ENCODE assay signal across 13 cellular contexts in the genomic region with DNA sequence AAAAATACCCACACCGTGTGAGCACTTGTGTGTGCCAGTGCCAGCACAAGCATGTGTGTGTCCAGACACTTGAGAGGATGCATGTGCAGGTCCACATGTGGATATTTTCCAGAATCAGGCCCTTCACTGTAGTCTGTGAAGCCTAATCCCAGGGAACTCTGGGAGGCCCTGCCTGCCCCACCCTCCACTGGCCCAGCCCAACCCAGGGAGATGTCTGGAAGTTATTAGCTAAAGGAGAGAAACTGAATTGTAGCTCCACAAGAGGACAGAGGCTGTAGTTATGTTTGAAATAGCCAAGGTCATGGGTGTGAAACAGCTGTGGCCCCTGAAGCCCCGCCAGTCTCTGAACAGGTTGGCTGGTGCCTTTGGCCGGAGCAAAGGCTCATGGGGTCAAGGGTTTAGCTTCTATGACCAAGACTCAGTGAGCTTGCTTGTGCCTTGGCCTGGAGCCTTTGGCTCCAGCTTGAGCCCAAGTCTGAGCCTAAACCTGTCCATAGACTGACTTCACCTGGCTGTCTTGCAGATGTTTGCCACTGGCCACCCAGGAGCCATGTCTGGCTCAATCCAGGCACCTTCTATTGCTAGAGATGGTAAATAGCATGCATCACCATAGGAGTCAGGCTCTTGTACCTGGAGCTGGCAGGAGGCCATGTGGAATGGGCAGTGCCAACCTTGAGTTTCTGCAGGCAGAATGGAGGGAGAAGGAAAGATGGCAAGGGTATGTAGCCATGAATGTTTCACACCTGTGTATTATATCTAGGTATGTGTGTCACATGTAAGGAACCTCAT.
"Had no signal": no experiment of that assay in that cellular context is flagged by ENCODE, and none has a peak within 500 bp of the region (broad histone marks: within the 10 kb centered on the region; RNA-seq: fewer than 3 reads in every experiment).

No MANE protein-coding gene starts in this region.

- DNase-seq: activated CD4-positive, alpha-beta T cell treated with anti-CD3 and anti-CD28 coated beads for 36 hours; activated CD8-positive, alpha-beta T cell treated with anti-CD3 and anti-CD28 coated beads for 36 hours; activated naive CD4-positive, alpha-beta T cell treated with anti-CD3 and anti-CD28 coated beads for 36 hours; caudate nucleus; cortex of kidney; effector memory CD4-positive, alpha-beta T cell; left ventricle myocardium inferior; stimulated activated CD4-positive, alpha-beta T cell treated with anti-CD3 and anti-CD28 coated beads, Interleukin-4, amount 100 ng/mL, for 24 hours; T1000; testis had no signal

- H3K9me3 ChIP-seq: left ventricle myocardium inferior, testis, vagina had no signal

- H3K27me3 ChIP-seq: testis, vagina had no signal

- H3K27ac ChIP-seq: epithelial cell of prostate, left ventricle myocardium inferior, testis, vagina had no signal

- H3K4me3 ChIP-seq: left ventricle myocardium inferior, testis, vagina had no signal

- FAIRE-seq: keratinocyte had no signal

- H3K36me3 ChIP-seq: left ventricle myocardium inferior, vagina had no signal

- H3K4me1 ChIP-seq: left ventricle myocardium inferior, testis, vagina had no signal

- ATAC-seq: activated CD4-positive, alpha-beta T cell treated with anti-CD3 and anti-CD28 coated beads for 36 hours; activated CD8-positive, alpha-beta T cell treated with anti-CD3 and anti-CD28 coated beads for 36 hours had no signal
